In genomic region chr12:122895290-122895689, GRCh38 we compare ENCODE assay signal across 8 cellular contexts. TPM values are rescaled to one million over a fixed set of nuclear protein-coding genes. Genes with fewer than 3 reads are reported as not detected.
DNase-seq lines count a peak whose midpoint lies in the region; ATAC-seq and TF ChIP-seq lines count a peak whose summit lies in the region.

No MANE protein-coding gene starts in this region.

- peaks cover 16% of the 10 kb centered on the region for H3K4me1 ChIP-seq in endocrine pancreas (ENCODE audit: control insufficient read depth, insufficient read depth, low read length)

- H3K27ac Mint-ChIP-seq in natural killer cell, result peak overlapping the region; percentile 100

- peaks cover 0 to 4% of the 10 kb centered on the region in 2 donors for H3K9me3 Mint-ChIP-seq in natural killer cell

- H3K9me3 ChIP-seq in endocrine pancreas (ENCODE audit: control insufficient read depth, low read length), result no peaks in the 10 kb centered on the region

- no peak for DNase-seq in BJ (ENCODE audit: low read depth)
- peak; percentile 24 for DNase-seq in NCI-H82 treated with DMSO at 0.1 percent for 48 hours (lab: John Stamatoyannopoulos, UW; ENCODE audit: unreplicated experiment)
- no peak for DNase-seq in natural killer cell
- no peak for DNase-seq in SW 1271 (lab: John Stamatoyannopoulos, UW)
- DNase-seq in activated CD4-positive, CD25-positive, alpha-beta regulatory T cell (lab: John Stamatoyannopoulos, UW), result no peak
- no peak for DNase-seq in RKO (ENCODE audit: low spot score)

- POLR2A ChIA-PET in BJ (lab: Charles Lee), result no interaction called here

- peaks cover 88 to 91% of the 10 kb centered on the region in 2 donors for H3K4me1 Mint-ChIP-seq in natural killer cell

- intact Hi-C loops in natural killer cell (cut with micrococcal nuclease), result loop anchor here (2.0 to 5.0 kb wide), 3 partner anchors 14 to 182 kb away; no protein-coding TSS in a partner anchor

- H3K36me3 ChIP-seq in BJ (ENCODE audit: control insufficient read depth, insufficient read depth, low read length) (no peaks in the 10 kb centered on the region), endocrine pancreas (ENCODE audit: control insufficient read depth, insufficient read depth, low read length) (no peaks in the 10 kb centered on the region)

- H3K4me3 Mint-ChIP-seq in natural killer cell, result peak overlapping the region; percentile 99

- H3K4me3 ChIP-seq in BJ (ENCODE audit: low read depth, low read length), result peak overlapping the region; percentile 92
- H3K4me3 ChIP-seq in endocrine pancreas (ENCODE audit: control insufficient read depth, insufficient read depth, low read length), result peak overlapping the region; percentile 80

- H3K27me3 ChIP-seq in BJ (ENCODE audit: control insufficient read depth, insufficient read depth, low read length), result no peaks in the 10 kb centered on the region
- H3K27me3 ChIP-seq in endocrine pancreas (ENCODE audit: control insufficient read depth, insufficient read depth, low read length), result no peaks in the 10 kb centered on the region

- CTCF ChIA-PET in BJ (lab: Yijun Ruan, JAX), result interaction anchor here (0.7 to 1.3 kb wide), 3 partner anchors 13 to 175 kb away, joined by 3 to 8 read pairs (median 3); no protein-coding TSS in a partner anchor

- TF ChIP-seq CTCF in BJ (IDR thresholded peaks at IDR 0.05; ENCODE audit: insufficient read depth, low read depth, low read length) (no peak), natural killer cell (IDR thresholded peaks at IDR 0.05) (no peak)

- H3K27me3 Mint-ChIP-seq in natural killer cell (ENCODE audit: low read depth in 2 of 2), result no peaks in the 10 kb centered on the region

- no peaks in the 10 kb centered on the region for H3K36me3 Mint-ChIP-seq in natural killer cell

- peak overlapping the region; percentile 96 for H3K9ac ChIP-seq in endocrine pancreas (ENCODE audit: control insufficient read depth, insufficient read depth, low read length)

- ATAC-seq in natural killer cell (no peak), HG03039 (IDR thresholded peaks at IDR 0.05; ENCODE audit: unreplicated experiment) (no peak)

RNA-seq across cellular contexts. Expression of gene VPS37B, which starts 0.6 kb away (rescaled TPM):
- 17.0 and 18.1 TPM in 2 replicates for polyA plus RNA-seq in BJ (2011; rRNA removed)
- polyA minus RNA-seq in BJ (2011; rRNA and poly(A)+ RNA removed), result 11.3 and 11.4 TPM in 2 replicates
- 100 to 1,000 TPM; 142 to 167 (median 165) TPM for total RNA-seq in natural killer cell
